1 cellular context compared by ENCODE assay signal in the genomic region with DNA sequence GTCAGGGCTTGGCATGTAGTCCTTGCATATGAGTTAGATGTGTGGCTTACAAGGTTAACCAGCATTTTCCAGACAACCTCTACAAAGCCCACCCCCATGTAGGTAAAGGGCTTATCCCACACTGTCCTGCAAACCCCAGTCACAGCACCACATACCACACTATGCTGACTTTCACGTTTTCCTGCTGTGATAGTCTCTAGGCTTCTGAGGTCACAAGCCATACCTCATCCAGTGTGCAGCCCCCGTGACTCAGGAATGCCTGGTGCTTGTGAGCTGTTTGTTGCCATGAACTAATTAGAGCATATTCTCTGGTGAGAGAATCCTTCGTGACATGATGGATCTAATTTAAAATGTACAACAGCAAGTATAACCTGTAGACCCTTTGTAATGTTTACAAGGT.
TF ChIP-seq lines count a peak whose summit lies in the region.

No MANE protein-coding gene starts in this region.

TF ChIP-seq in SK-N-SH, 30 proteins besides CTCF, POLR2A, EP300 and RAD21:
- TF ChIP-seq, protein P1, sequence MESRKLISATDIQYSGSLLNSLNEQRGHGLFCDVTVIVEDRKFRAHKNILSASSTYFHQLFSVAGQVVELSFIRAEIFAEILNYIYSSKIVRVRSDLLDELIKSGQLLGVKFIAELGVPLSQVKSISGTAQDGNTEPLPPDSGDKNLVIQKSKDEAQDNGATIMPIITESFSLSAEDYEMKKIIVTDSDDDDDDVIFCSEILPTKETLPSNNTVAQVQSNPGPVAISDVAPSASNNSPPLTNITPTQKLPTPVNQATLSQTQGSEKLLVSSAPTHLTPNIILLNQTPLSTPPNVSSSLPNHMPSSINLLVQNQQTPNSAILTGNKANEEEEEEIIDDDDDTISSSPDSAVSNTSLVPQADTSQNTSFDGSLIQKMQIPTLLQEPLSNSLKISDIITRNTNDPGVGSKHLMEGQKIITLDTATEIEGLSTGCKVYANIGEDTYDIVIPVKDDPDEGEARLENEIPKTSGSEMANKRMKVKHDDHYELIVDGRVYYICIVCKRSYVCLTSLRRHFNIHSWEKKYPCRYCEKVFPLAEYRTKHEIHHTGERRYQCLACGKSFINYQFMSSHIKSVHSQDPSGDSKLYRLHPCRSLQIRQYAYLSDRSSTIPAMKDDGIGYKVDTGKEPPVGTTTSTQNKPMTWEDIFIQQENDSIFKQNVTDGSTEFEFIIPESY (IDR thresholded peaks at IDR 0.05; ENCODE audit: borderline replicate concordance, low read depth): no peak
- TF ChIP-seq, protein P2, sequence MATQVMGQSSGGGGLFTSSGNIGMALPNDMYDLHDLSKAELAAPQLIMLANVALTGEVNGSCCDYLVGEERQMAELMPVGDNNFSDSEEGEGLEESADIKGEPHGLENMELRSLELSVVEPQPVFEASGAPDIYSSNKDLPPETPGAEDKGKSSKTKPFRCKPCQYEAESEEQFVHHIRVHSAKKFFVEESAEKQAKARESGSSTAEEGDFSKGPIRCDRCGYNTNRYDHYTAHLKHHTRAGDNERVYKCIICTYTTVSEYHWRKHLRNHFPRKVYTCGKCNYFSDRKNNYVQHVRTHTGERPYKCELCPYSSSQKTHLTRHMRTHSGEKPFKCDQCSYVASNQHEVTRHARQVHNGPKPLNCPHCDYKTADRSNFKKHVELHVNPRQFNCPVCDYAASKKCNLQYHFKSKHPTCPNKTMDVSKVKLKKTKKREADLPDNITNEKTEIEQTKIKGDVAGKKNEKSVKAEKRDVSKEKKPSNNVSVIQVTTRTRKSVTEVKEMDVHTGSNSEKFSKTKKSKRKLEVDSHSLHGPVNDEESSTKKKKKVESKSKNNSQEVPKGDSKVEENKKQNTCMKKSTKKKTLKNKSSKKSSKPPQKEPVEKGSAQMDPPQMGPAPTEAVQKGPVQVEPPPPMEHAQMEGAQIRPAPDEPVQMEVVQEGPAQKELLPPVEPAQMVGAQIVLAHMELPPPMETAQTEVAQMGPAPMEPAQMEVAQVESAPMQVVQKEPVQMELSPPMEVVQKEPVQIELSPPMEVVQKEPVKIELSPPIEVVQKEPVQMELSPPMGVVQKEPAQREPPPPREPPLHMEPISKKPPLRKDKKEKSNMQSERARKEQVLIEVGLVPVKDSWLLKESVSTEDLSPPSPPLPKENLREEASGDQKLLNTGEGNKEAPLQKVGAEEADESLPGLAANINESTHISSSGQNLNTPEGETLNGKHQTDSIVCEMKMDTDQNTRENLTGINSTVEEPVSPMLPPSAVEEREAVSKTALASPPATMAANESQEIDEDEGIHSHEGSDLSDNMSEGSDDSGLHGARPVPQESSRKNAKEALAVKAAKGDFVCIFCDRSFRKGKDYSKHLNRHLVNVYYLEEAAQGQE (IDR thresholded peaks at IDR 0.05; ENCODE audit: low read depth, low read length): no peak
- TF ChIP-seq EZH2phosphoT487 (IDR thresholded peaks at IDR 0.05; ENCODE audit: borderline replicate concordance, low read depth) (no peak), RFX5 (IDR thresholded peaks at IDR 0.05; ENCODE audit: low read length) (no peak), POLR2AphosphoS5 (IDR thresholded peaks at IDR 0.05; ENCODE audit: low read depth, low read length) (no peak), GABPA (IDR thresholded peaks at IDR 0.05; ENCODE audit: low read depth) (no peak), JUND (IDR thresholded peaks at IDR 0.05) (no peak)
